ENCODE assay signal across 7 cellular contexts in genomic region chr1:25544819-25545218, GRCh38. TPM values are rescaled to one million over a fixed set of nuclear protein-coding genes. Genes with fewer than 3 reads are reported as not detected.
DNase-seq lines count a peak whose midpoint lies in the region; ATAC-seq and TF ChIP-seq lines count a peak whose summit lies in the region.

No MANE protein-coding gene starts in this region.

- H3K4me3 Mint-ChIP-seq in HFFc6: peak overlapping the region; percentile 84
- H3K4me3 Mint-ChIP-seq in activated T-helper 17 cell treated with anti-CD3 and anti-CD28 coated beads, Interleukin-2, amount 50 U/mL, for 72 hours: peak overlapping the region; percentile 81

- H3K27ac ChIP-seq in heart left ventricle (peak overlapping the region in 10 of 12 donors; percentile 84 to 96 (median 88)), rectal smooth muscle tissue (ENCODE audit: low read depth, low read length) (no peak overlapping the region)

- TF ChIP-seq POLR2A in heart left ventricle (IDR thresholded peaks at IDR 0.05): peak in 1 of 2 donors; percentile 13

- no peaks in the 10 kb centered on the region for H3K27me3 ChIP-seq in heart left ventricle
- no peaks in the 10 kb centered on the region for H3K27me3 ChIP-seq in rectal smooth muscle tissue (ENCODE audit: control insufficient read depth, insufficient read depth, low read length)

- H3K4me3 ChIP-seq in heart left ventricle (peak overlapping the region in 11 of 12 donors; percentile 82 to 99 (median 94)), rectal smooth muscle tissue (ENCODE audit: low read length) (peak overlapping the region; percentile 78)

- intact Hi-C loops in heart left ventricle (cut with DNase I): loop anchor here in 2 of 10 donors (5.0 to 10.0 kb wide), 2 partner anchors 67 to 150 kb away; no protein-coding TSS in a partner anchor

- H3K9me3 Mint-ChIP-seq in HFFc6: no peaks in the 10 kb centered on the region
- H3K9me3 Mint-ChIP-seq in activated T-helper 17 cell treated with anti-CD3 and anti-CD28 coated beads, Interleukin-2, amount 50 U/mL, for 72 hours: no peaks in the 10 kb centered on the region

- no peak for ATAC-seq in activated T-helper 17 cell treated with anti-CD3 and anti-CD28 coated beads, Interleukin-2, amount 50 U/mL, for 72 hours (replicated peaks)
- ATAC-seq in heart left ventricle (peak; percentile 11 to 52 (median 42)), GM21786 (IDR thresholded peaks at IDR 0.05; ENCODE audit: unreplicated experiment) (no peak)

- no peak for TF ChIP-seq CTCF in HFFc6 (IDR thresholded peaks at IDR 0.05)
- no peak for TF ChIP-seq CTCF in heart left ventricle (IDR thresholded peaks at IDR 0.05)

- H3K4me1 ChIP-seq in heart left ventricle: peaks cover 11 to 60% (median 45%) of the 10 kb centered on the region in 12 donors
- peaks cover 10% of the 10 kb centered on the region for H3K4me1 ChIP-seq in rectal smooth muscle tissue (ENCODE audit: control insufficient read depth, insufficient read depth, low read length)

- peaks cover 19% of the 10 kb centered on the region for H3K4me1 Mint-ChIP-seq in HFFc6 (ENCODE audit: low read depth)
- H3K4me1 Mint-ChIP-seq in activated T-helper 17 cell treated with anti-CD3 and anti-CD28 coated beads, Interleukin-2, amount 50 U/mL, for 72 hours: peaks cover 9% of the 10 kb centered on the region

- peak overlapping the region; percentile 0 for H3K9ac ChIP-seq in rectal smooth muscle tissue (ENCODE audit: low read length)

- H3K27ac Mint-ChIP-seq in HFFc6: 0 out of 2 replicates have a peak overlapping the region, but pooled peaks have one; percentile 9
- H3K27ac Mint-ChIP-seq in activated T-helper 17 cell treated with anti-CD3 and anti-CD28 coated beads, Interleukin-2, amount 50 U/mL, for 72 hours: peak overlapping the region; percentile 52

- WGBS in heart left ventricle, 4 donors: 42 to 51% (median 44%) methylated on average over 6 of the region's 6 CpGs

- H3K36me3 Mint-ChIP-seq in HFFc6 (ENCODE audit: low read depth): no peaks in the 10 kb centered on the region; the same call in 1 of the 2 replicates
- H3K36me3 Mint-ChIP-seq in activated T-helper 17 cell treated with anti-CD3 and anti-CD28 coated beads, Interleukin-2, amount 50 U/mL, for 72 hours (ENCODE audit: low read depth): no peaks in the 10 kb centered on the region

- H3K9me3 ChIP-seq in heart left ventricle: no peaks in the 10 kb centered on the region

- DNase-seq in HFFc6 (no peak), heart left ventricle (peak in 4 of 5 donors; percentile 49 to 76 (median 56)), COLO829 (ENCODE audit: low spot score) (no peak)
- DNase-seq in stimulated activated CD4-positive, alpha-beta T cell treated with anti-CD3 and anti-CD28 coated beads, Interleukin-15, amount 100 ng/mL, for 24 hours: no peak

- peaks cover 2% of the 10 kb centered on the region for H3K27me3 Mint-ChIP-seq in HFFc6 (ENCODE audit: insufficient read depth)
- H3K27me3 Mint-ChIP-seq in activated T-helper 17 cell treated with anti-CD3 and anti-CD28 coated beads, Interleukin-2, amount 50 U/mL, for 72 hours: no peaks in the 10 kb centered on the region

- H3K36me3 ChIP-seq in heart left ventricle: no peaks in the 10 kb centered on the region
- no peaks in the 10 kb centered on the region for H3K36me3 ChIP-seq in rectal smooth muscle tissue (ENCODE audit: control insufficient read depth, insufficient read depth, low read length)

RNA-seq across cellular contexts. Expression of gene LDLRAP1, which starts 1.4 kb away (rescaled TPM):
- total RNA-seq in HFFc6 (2021; fragmentation: NEBNext Ultra II Directional; extraction: Animal tissue kit (Norgen Biotek cat#: 25700)): 10 to 100 TPM; 10.4 to 14.1 (median 12.7) TPM
- total RNA-seq in activated T-helper 17 cell treated with anti-CD3 and anti-CD28 coated beads, Interleukin-2, amount 50 U/mL, for 72 hours: 10 to 100 TPM in 1 of 2 donors, 1 to 10 TPM in 1; 6.7 to 10.3 TPM
- 10 to 100 TPM in 8 of 9 donors, 1 to 10 TPM in 1; 9.9 to 17.4 (median 13.3) TPM for total RNA-seq in heart left ventricle
- 10 to 100 TPM in 1 of 2 donors, 1 to 10 TPM in 1; 9.0 to 15.4 TPM for polyA plus RNA-seq in heart left ventricle

Comparison
In these comparisons a context has a peak if more than half of its experiments do, and no peak if none do; other contexts are left out.
1. DNase-seq: peak in heart left ventricle (4 of 5); none in HFFc6 (single experiment), stimulated activated CD4-positive, alpha-beta T cell treated with anti-CD3 and anti-CD28 coated beads, Interleukin-15, amount 100 ng/mL, for 24 hours (single experiment) and COLO829 (single experiment).
2. ATAC-seq: peak in heart left ventricle (4 of 4); none in activated T-helper 17 cell treated with anti-CD3 and anti-CD28 coated beads, Interleukin-2, amount 50 U/mL, for 72 hours (single experiment) and GM21786 (single experiment).